ENCODE assay signal across 29 cellular contexts in the genomic region with DNA sequence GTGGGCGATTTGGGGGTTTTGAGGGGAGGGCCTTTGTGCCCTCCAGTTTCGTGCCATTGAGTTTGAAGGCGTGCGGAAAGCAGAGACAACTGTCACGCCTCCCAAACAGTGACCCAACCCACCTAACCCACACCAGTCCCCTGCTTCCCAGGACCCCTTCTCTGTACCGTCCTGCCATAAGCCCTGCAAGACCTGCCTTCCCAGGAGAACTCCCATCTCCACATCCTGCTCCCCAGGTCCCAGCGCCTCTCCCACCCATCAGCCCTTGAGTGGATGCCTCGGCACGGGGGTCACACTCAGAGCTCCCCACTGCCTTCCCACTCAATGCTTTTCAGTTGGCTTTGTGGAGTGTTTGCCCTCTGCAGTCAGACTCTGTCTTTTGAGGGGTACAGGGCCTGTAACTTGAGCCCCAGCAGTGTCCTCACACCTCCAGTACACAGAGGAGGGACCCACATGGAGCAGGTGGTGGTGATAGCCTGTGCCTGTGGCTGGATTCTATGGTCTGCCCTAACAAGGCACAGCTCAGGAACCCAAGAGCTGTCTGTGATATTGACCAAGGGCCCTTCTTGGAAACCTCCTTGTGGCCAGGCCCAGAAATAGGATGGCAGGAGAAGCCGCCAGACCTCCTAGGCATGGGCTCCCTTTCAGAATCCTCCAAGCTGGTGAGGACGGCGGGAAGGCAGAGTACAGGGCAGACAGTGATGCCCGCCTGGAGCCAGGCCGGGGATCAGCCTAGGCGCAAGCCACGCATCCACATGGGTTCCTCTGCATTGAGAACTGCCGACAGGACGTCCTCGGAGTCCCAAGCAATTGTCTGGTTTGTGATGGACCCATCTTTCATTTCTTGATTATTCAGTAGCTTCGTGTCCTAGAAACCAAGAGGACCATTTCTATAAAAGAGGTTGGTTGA. TPM values are rescaled to one million over a fixed set of nuclear protein-coding genes. Genes with fewer than 3 reads are reported as not detected.
DNase-seq lines count a peak whose midpoint lies in the region; ATAC-seq and TF ChIP-seq lines count a peak whose summit lies in the region.
"Had no signal": no experiment of that assay in that cellular context is flagged by ENCODE, and none has a peak within 500 bp of the region (broad histone marks: within the 10 kb centered on the region; RNA-seq: fewer than 3 reads in every experiment).

No MANE protein-coding gene starts in this region.

- H3K36me3 Mint-ChIP-seq in effector memory CD8-positive, alpha-beta T cell (ENCODE audit: insufficient read depth) = peaks cover 4% of the 10 kb centered on the region
- H3K36me3 Mint-ChIP-seq: activated CD8-positive, alpha-beta memory T cell treated with anti-CD3 and anti-CD28 coated beads, Interleukin-2, amount 10 ng/mL, durations not matched to agents 7 days and 5 days; activated naive CD8-positive, alpha-beta T cell treated with anti-CD3 and anti-CD28 coated beads, Interleukin-2, amount 10 ng/mL, durations not matched to agents 7 days and 5 days; naive B cell had no signal

- DNase-seq in right cardiac atrium = no peak
- DNase-seq in left cardiac atrium = no peak
- DNase-seq in effector memory CD8-positive, alpha-beta T cell = no peak
- DNase-seq in osteoblast (ENCODE audit: insufficient read length, low spot score, missing footprints) = peak; percentile 29
- no peak for DNase-seq in NCI-H748 (lab: John Stamatoyannopoulos, UW; ENCODE audit: unreplicated experiment)
- no peak for DNase-seq in SHP77 treated with DMSO at 0.1 percent for 48 hours (lab: John Stamatoyannopoulos, UW)
- no peak for DNase-seq in vagina (ENCODE audit: extremely low spot score in 2 of 2)
- DNase-seq: activated CD4-positive, alpha-beta T cell treated with anti-CD3 and anti-CD28 coated beads for 4 hours; activated CD8-positive, alpha-beta memory T cell treated with anti-CD3 and anti-CD28 coated beads, Interleukin-2, amount 10 ng/mL, durations not matched to agents 7 days and 5 days; activated naive CD8-positive, alpha-beta T cell treated with anti-CD3 and anti-CD28 coated beads, Interleukin-2, amount 10 ng/mL, durations not matched to agents 7 days and 5 days; C1 segment of cervical spinal cord; dermis blood vessel endothelial cell; islet precursor cell; MM.1S; naive B cell; NCI-H1436; NCI-H2171 treated with DMSO at 0.1 percent for 48 hours; NCI-H526 treated with DMSO at 0.1 percent for 48 hours; SHP77; stimulated activated CD4-positive, alpha-beta T cell treated with anti-CD3 and anti-CD28 coated beads, Interleukin-2, amount 100 ng/mL, for 48 hours; stimulated activated naive CD4-positive, alpha-beta T cell treated with Interleukin-2 at 50 U/mL for 16 hours; T-helper 1 cell; upper lobe of right lung had no signal

- H3K4me3 ChIP-seq in right cardiac atrium (ENCODE audit: low read length) (no peak overlapping the region), osteoblast (ENCODE audit: insufficient read depth, low read length) (no peak overlapping the region), vagina (no peak overlapping the region)
- H3K4me3 ChIP-seq: skin epidermis, upper lobe of right lung had no signal

- H3K27ac Mint-ChIP-seq in effector memory CD8-positive, alpha-beta T cell = peak overlapping the region; percentile 70 to 78
- H3K27ac Mint-ChIP-seq: activated CD8-positive, alpha-beta memory T cell treated with anti-CD3 and anti-CD28 coated beads, Interleukin-2, amount 10 ng/mL, durations not matched to agents 7 days and 5 days; activated naive CD8-positive, alpha-beta T cell treated with anti-CD3 and anti-CD28 coated beads, Interleukin-2, amount 10 ng/mL, durations not matched to agents 7 days and 5 days; activated T-helper 2 cell treated with anti-CD3 and anti-CD28 coated beads, Interferon-gamma antibody, Interleukin-2, Interleukin-4, amounts not matched to agents 10 μg/mL and 5 μg/mL and 100 μg/mL, durations not matched to agents 14 hours and 24 hours and 36 hours had no signal

- no peak for TF ChIP-seq POLR2A in vagina (IDR thresholded peaks at IDR 0.05)

- H3K4me3 Mint-ChIP-seq in effector memory CD8-positive, alpha-beta T cell = no peak overlapping the region
- H3K4me3 Mint-ChIP-seq: activated CD8-positive, alpha-beta memory T cell treated with anti-CD3 and anti-CD28 coated beads, Interleukin-2, amount 10 ng/mL, durations not matched to agents 7 days and 5 days; activated naive CD8-positive, alpha-beta T cell treated with anti-CD3 and anti-CD28 coated beads, Interleukin-2, amount 10 ng/mL, durations not matched to agents 7 days and 5 days had no signal

- H3K4me1 ChIP-seq in right cardiac atrium (ENCODE audit: control insufficient read depth, insufficient read depth, low read length) (peaks cover 27% of the 10 kb centered on the region), osteoblast (ENCODE audit: insufficient read depth, low read length) (peaks cover 58% of the 10 kb centered on the region), vagina (peaks cover 52% of the 10 kb centered on the region)

- 93% methylated on average over 20 of the region's 20 CpGs for WGBS in right cardiac atrium

- H4K20me1 ChIP-seq in osteoblast (ENCODE audit: insufficient read depth, low read length) = no peaks in the 10 kb centered on the region

- H3K4me1 Mint-ChIP-seq in effector memory CD8-positive, alpha-beta T cell (ENCODE audit: low read depth in 2 of 2) = peaks cover 11 to 18% of the 10 kb centered on the region in 2 donors

- H3K36me3 ChIP-seq in osteoblast (ENCODE audit: insufficient read depth, low read length) = no peaks in the 10 kb centered on the region
- no peaks in the 10 kb centered on the region for H3K36me3 ChIP-seq in vagina
- H3K36me3 ChIP-seq: brain microvascular endothelial cell, upper lobe of right lung had no signal

- H3K9me3 ChIP-seq in right cardiac atrium (ENCODE audit: control insufficient read depth, low read length) = no peaks in the 10 kb centered on the region
- H3K9me3 ChIP-seq in osteoblast (ENCODE audit: low read depth, low read length) = no peaks in the 10 kb centered on the region
- no peaks in the 10 kb centered on the region for H3K9me3 ChIP-seq in vagina
- H3K9me3 ChIP-seq: upper lobe of right lung had no signal

- intact Hi-C loops in right cardiac atrium (cut with DNase I) (no loop called here), left cardiac atrium (cut with DNase I) (loop anchor here in 1 of 2 donors (5.0 kb wide), 1 partner anchor 218 kb away; no protein-coding TSS in a partner anchor), vagina (cut with DNase I) (loop anchor here (5.0 kb wide), 1 partner anchor 38 kb away; no protein-coding TSS in a partner anchor)

- H3K79me2 ChIP-seq in osteoblast (ENCODE audit: insufficient read depth, low read length) = peaks cover 12% of the 10 kb centered on the region
- H3K79me2 ChIP-seq: parathyroid adenoma had no signal

- H3K27me3 ChIP-seq in right cardiac atrium (ENCODE audit: control insufficient read depth, insufficient read depth) (no peaks in the 10 kb centered on the region), osteoblast (ENCODE audit: insufficient read depth, low read length) (no peaks in the 10 kb centered on the region), vagina (no peaks in the 10 kb centered on the region)
- H3K27me3 ChIP-seq: brain microvascular endothelial cell, upper lobe of right lung had no signal

- H3K27ac ChIP-seq in right cardiac atrium (ENCODE audit: low read length) (peak overlapping the region; percentile 21), osteoblast (ENCODE audit: low read depth, low read length) (peak overlapping the region; percentile 99), vagina (no peak overlapping the region)
- H3K27ac ChIP-seq: HL-60, parathyroid adenoma had no signal

- no peak overlapping the region for H2AFZ ChIP-seq in osteoblast (ENCODE audit: low read length)
- H2AFZ ChIP-seq: parathyroid adenoma had no signal

- peaks cover 0 to 15% of the 10 kb centered on the region in 2 donors for H3K27me3 Mint-ChIP-seq in effector memory CD8-positive, alpha-beta T cell
- H3K27me3 Mint-ChIP-seq: activated CD8-positive, alpha-beta memory T cell treated with anti-CD3 and anti-CD28 coated beads, Interleukin-2, amount 10 ng/mL, durations not matched to agents 7 days and 5 days; naive B cell had no signal

- ATAC-seq in right cardiac atrium (no peak), left cardiac atrium (no peak), GM18498 (IDR thresholded peaks at IDR 0.05; ENCODE audit: unreplicated experiment) (no peak)
- no peak for ATAC-seq in effector memory CD8-positive, alpha-beta T cell (replicated peaks)
- ATAC-seq: activated CD8-positive, alpha-beta memory T cell treated with anti-CD3 and anti-CD28 coated beads, Interleukin-2, amount 10 ng/mL, durations not matched to agents 7 days and 5 days; upper lobe of right lung had no signal

- TF ChIP-seq CTCF in osteoblast (IDR thresholded peaks at IDR 0.05; ENCODE audit: extremely low read depth, low read depth, low read length) = no peak
- TF ChIP-seq CTCF in vagina (IDR thresholded peaks at IDR 0.05) = no peak

- H3K4me2 ChIP-seq in osteoblast (ENCODE audit: insufficient read depth, low read length) = no peak overlapping the region

- no peaks in the 10 kb centered on the region for H3K9me3 Mint-ChIP-seq in effector memory CD8-positive, alpha-beta T cell
- H3K9me3 Mint-ChIP-seq: activated naive CD8-positive, alpha-beta T cell treated with anti-CD3 and anti-CD28 coated beads, Interleukin-2, amount 10 ng/mL, durations not matched to agents 7 days and 5 days; activated T-helper 2 cell treated with anti-CD3 and anti-CD28 coated beads, Interferon-gamma antibody, Interleukin-2, Interleukin-4, amounts not matched to agents 10 μg/mL and 5 μg/mL and 100 μg/mL, durations not matched to agents 14 hours and 24 hours and 36 hours; naive B cell had no signal

RNA-seq across cellular contexts. Expression of gene SMAD7, which starts 44.4 kb away (rescaled TPM):
- total RNA-seq in right cardiac atrium = 10 to 100 TPM; 66.3 to 97.6 (median 94.3) TPM
- polyA plus RNA-seq in right cardiac atrium = 34.8 TPM
- 10 to 100 TPM; 17.1 to 49.0 TPM for total RNA-seq in left cardiac atrium
- 76.0 and 81.6 TPM in 2 replicates for total RNA-seq in osteoblast
- total RNA-seq in vagina = 34.1 TPM
